In the genomic region with DNA sequence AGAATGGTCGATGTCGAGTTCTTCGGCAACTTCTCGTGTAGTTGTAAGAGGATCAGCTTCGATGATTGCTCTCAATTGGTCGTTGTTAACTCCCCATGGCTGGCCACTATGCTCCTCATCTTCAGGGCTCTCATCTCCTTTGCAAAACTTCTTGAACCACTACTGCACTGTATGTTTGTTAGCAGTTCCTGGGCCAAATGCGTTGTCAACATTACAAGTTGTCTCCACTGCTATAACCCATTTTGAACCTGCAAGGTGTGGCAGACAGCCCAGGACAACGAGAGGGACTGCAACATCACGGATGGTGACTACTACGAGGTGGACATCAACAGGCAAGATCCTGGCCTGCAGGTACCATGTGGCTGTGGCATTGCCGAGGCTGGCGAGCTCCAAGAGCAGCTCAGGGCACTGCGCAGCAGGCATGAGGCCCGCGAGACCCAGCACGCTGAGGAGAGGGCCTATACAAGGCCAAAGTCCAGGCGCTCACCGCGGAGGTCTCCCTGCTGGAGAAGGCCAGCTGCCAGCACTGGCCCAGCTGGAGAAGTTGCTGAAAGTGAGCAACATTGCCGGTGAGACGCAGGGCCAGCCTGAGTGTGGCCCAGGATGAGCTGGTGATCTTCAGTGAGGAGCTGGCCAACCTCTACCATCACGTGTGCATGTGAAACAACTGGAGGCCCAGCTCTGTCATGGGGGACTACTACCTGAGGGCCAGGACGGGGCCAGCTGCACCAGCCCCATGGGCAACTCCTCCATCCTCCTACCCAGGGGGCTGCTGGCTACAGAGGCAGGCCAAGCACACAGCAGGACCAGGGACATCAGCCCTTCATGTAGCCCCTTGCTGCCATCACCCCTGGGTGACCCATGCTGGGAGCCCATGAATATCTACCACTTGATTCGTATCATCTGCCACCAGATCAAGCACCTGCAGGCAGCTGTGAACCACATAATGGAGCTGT, we compare ENCODE assay signal across 1 cellular context.
TF ChIP-seq lines count a peak whose summit lies in the region.

No MANE protein-coding gene starts in this region.

TF ChIP-seq in HepG2, 621 proteins besides CTCF, POLR2A, EP300 and RAD21 (continued from another document and continues in another):
- TF ChIP-seq, protein P1, sequence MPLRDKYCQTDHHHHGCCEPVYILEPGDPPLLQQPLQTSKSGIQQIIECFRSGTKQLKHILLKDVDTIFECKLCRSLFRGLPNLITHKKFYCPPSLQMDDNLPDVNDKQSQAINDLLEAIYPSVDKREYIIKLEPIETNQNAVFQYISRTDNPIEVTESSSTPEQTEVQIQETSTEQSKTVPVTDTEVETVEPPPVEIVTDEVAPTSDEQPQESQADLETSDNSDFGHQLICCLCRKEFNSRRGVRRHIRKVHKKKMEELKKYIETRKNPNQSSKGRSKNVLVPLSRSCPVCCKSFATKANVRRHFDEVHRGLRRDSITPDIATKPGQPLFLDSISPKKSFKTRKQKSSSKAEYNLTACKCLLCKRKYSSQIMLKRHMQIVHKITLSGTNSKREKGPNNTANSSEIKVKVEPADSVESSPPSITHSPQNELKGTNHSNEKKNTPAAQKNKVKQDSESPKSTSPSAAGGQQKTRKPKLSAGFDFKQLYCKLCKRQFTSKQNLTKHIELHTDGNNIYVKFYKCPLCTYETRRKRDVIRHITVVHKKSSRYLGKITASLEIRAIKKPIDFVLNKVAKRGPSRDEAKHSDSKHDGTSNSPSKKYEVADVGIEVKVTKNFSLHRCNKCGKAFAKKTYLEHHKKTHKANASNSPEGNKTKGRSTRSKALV (CRISPR knock-in tag; IDR thresholded peaks at IDR 0.05), result peak; percentile 75; the same call in 1 of the 2 replicates
- TF ChIP-seq ZNF282 (IDR thresholded peaks at IDR 0.05; ENCODE audit: partially characterized antibody), result no peak
- TF ChIP-seq CENPX (CRISPR knock-in tag; IDR thresholded peaks at IDR 0.05), result no peak
- TF ChIP-seq, protein P2, sequence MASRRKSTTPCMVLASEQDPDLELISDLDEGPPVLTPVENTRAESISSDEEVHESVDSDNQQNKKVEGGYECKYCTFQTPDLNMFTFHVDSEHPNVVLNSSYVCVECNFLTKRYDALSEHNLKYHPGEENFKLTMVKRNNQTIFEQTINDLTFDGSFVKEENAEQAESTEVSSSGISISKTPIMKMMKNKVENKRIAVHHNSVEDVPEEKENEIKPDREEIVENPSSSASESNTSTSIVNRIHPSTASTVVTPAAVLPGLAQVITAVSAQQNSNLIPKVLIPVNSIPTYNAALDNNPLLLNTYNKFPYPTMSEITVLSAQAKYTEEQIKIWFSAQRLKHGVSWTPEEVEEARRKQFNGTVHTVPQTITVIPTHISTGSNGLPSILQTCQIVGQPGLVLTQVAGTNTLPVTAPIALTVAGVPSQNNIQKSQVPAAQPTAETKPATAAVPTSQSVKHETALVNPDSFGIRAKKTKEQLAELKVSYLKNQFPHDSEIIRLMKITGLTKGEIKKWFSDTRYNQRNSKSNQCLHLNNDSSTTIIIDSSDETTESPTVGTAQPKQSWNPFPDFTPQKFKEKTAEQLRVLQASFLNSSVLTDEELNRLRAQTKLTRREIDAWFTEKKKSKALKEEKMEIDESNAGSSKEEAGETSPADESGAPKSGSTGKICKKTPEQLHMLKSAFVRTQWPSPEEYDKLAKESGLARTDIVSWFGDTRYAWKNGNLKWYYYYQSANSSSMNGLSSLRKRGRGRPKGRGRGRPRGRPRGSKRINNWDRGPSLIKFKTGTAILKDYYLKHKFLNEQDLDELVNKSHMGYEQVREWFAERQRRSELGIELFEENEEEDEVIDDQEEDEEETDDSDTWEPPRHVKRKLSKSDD (CRISPR knock-in tag; IDR thresholded peaks at IDR 0.05; ENCODE audit: low read depth), result peak; percentile 81; the same call in 1 of the 2 replicates
- TF ChIP-seq ZNF572 (CRISPR knock-in tag; IDR thresholded peaks at IDR 0.05), result 0 out of 2 replicates have a peak, but pooled peaks have one; percentile 40
- no peak for TF ChIP-seq ZNF10 (CRISPR knock-in tag; IDR thresholded peaks at IDR 0.05; ENCODE audit: borderline replicate concordance, low read depth)
- no peak for TF ChIP-seq NCOA5 (CRISPR knock-in tag; IDR thresholded peaks at IDR 0.05)
- peak; percentile 76 for TF ChIP-seq RXRA (CRISPR knock-in tag; IDR thresholded peaks at IDR 0.05)
- no peak for TF ChIP-seq HMG20B (CRISPR knock-in tag; conservative IDR thresholded peaks at IDR 0.05)
- TF ChIP-seq SP5 (CRISPR knock-in tag; IDR thresholded peaks at IDR 0.05; ENCODE audit: borderline replicate concordance, low read depth), result no peak
- TF ChIP-seq, protein P3, sequence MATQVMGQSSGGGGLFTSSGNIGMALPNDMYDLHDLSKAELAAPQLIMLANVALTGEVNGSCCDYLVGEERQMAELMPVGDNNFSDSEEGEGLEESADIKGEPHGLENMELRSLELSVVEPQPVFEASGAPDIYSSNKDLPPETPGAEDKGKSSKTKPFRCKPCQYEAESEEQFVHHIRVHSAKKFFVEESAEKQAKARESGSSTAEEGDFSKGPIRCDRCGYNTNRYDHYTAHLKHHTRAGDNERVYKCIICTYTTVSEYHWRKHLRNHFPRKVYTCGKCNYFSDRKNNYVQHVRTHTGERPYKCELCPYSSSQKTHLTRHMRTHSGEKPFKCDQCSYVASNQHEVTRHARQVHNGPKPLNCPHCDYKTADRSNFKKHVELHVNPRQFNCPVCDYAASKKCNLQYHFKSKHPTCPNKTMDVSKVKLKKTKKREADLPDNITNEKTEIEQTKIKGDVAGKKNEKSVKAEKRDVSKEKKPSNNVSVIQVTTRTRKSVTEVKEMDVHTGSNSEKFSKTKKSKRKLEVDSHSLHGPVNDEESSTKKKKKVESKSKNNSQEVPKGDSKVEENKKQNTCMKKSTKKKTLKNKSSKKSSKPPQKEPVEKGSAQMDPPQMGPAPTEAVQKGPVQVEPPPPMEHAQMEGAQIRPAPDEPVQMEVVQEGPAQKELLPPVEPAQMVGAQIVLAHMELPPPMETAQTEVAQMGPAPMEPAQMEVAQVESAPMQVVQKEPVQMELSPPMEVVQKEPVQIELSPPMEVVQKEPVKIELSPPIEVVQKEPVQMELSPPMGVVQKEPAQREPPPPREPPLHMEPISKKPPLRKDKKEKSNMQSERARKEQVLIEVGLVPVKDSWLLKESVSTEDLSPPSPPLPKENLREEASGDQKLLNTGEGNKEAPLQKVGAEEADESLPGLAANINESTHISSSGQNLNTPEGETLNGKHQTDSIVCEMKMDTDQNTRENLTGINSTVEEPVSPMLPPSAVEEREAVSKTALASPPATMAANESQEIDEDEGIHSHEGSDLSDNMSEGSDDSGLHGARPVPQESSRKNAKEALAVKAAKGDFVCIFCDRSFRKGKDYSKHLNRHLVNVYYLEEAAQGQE (IDR thresholded peaks at IDR 0.05; ENCODE audit: borderline replicate concordance in 1 of 2, low read depth in 1 of 2, low read length in 2 of 2), result no peak
- TF ChIP-seq NR2F1 (CRISPR knock-in tag; IDR thresholded peaks at IDR 0.05), result no peak
- no peak for TF ChIP-seq NR1H2 (CRISPR knock-in tag; IDR thresholded peaks at IDR 0.05; ENCODE audit: borderline replicate concordance, low read depth)
- peak; percentile 95 for TF ChIP-seq ZBTB7A (CRISPR knock-in tag; IDR thresholded peaks at IDR 0.05)
- TF ChIP-seq ZNF629 (CRISPR knock-in tag; conservative IDR thresholded peaks at IDR 0.05), result 0 out of 2 replicates have a peak, but pooled peaks have one; percentile 48
- TF ChIP-seq, protein P4, sequence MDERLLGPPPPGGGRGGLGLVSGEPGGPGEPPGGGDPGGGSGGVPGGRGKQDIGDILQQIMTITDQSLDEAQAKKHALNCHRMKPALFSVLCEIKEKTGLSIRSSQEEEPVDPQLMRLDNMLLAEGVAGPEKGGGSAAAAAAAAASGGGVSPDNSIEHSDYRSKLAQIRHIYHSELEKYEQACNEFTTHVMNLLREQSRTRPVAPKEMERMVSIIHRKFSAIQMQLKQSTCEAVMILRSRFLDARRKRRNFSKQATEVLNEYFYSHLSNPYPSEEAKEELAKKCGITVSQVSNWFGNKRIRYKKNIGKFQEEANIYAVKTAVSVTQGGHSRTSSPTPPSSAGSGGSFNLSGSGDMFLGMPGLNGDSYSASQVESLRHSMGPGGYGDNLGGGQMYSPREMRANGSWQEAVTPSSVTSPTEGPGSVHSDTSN (CRISPR knock-in tag; IDR thresholded peaks at IDR 0.05), result peak; percentile 26; the same call in 1 of the 2 replicates
- TF ChIP-seq TARDBP (CRISPR knock-in tag; IDR thresholded peaks at IDR 0.05), result 0 out of 2 replicates have a peak, but pooled peaks have one; percentile 36
- no peak for TF ChIP-seq HNRNPUL1 (IDR thresholded peaks at IDR 0.05; ENCODE audit: low read depth, low read length)
- TF ChIP-seq, protein P5, sequence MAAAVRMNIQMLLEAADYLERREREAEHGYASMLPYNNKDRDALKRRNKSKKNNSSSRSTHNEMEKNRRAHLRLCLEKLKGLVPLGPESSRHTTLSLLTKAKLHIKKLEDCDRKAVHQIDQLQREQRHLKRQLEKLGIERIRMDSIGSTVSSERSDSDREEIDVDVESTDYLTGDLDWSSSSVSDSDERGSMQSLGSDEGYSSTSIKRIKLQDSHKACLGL (CRISPR knock-in tag; IDR thresholded peaks at IDR 0.05), result peak; percentile 91
- TF ChIP-seq HNRNPLL (IDR thresholded peaks at IDR 0.05; ENCODE audit: low read depth, low read length, poor library complexity, severe bottlenecking), result peak; percentile 45
- TF ChIP-seq, protein P6, sequence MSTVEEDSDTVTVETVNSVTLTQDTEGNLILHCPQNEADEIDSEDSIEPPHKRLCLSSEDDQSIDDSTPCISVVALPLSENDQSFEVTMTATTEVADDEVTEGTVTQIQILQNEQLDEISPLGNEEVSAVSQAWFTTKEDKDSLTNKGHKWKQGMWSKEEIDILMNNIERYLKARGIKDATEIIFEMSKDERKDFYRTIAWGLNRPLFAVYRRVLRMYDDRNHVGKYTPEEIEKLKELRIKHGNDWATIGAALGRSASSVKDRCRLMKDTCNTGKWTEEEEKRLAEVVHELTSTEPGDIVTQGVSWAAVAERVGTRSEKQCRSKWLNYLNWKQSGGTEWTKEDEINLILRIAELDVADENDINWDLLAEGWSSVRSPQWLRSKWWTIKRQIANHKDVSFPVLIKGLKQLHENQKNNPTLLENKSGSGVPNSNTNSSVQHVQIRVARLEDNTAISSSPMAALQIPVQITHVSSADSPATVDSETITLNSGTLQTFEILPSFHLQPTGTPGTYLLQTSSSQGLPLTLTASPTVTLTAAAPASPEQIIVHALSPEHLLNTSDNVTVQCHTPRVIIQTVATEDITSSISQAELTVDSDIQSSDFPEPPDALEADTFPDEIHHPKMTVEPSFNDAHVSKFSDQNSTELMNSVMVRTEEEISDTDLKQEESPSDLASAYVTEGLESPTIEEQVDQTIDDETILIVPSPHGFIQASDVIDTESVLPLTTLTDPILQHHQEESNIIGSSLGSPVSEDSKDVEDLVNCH (CRISPR knock-in tag; IDR thresholded peaks at IDR 0.05), result no peak
- TF ChIP-seq JDP2 (CRISPR knock-in tag; IDR thresholded peaks at IDR 0.05; ENCODE audit: borderline replicate concordance), result no peak
- TF ChIP-seq, protein P7, sequence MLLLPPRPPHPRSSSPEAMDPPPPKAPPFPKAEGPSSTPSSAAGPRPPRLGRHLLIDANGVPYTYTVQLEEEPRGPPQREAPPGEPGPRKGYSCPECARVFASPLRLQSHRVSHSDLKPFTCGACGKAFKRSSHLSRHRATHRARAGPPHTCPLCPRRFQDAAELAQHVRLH (CRISPR knock-in tag; IDR thresholded peaks at IDR 0.05; ENCODE audit: borderline replicate concordance, low read depth), result no peak
- TF ChIP-seq HDAC1 (CRISPR knock-in tag; IDR thresholded peaks at IDR 0.05), result peak; percentile 70
- no peak for TF ChIP-seq POLR2AphosphoS2 (IDR thresholded peaks at IDR 0.05; ENCODE audit: low read depth, low read length)
- no peak for TF ChIP-seq PCBP2 (optimal IDR thresholded peaks at IDR 0.05; ENCODE audit: low read depth, low read length, poor library complexity, severe bottlenecking)
- 0 out of 2 replicates have a peak, but pooled peaks have one; percentile 41 for TF ChIP-seq CHD2 (IDR thresholded peaks at IDR 0.05; ENCODE audit: low read depth, low read length)
- peak; percentile 94 for TF ChIP-seq ZFY (CRISPR knock-in tag; IDR thresholded peaks at IDR 0.05)
- TF ChIP-seq PRPF4 (IDR thresholded peaks at IDR 0.05; ENCODE audit: low read depth, low read length, poor library complexity, severe bottlenecking), result no peak
- TF ChIP-seq KDM3A (CRISPR knock-in tag; IDR thresholded peaks at IDR 0.05; ENCODE audit: low read depth), result peak; percentile 66; the same call in 1 of the 2 replicates
- TF ChIP-seq ZFYVE20 (CRISPR knock-in tag; IDR thresholded peaks at IDR 0.05; ENCODE audit: borderline replicate concordance, low read depth), result 0 out of 2 replicates have a peak, but pooled peaks have one; percentile 34
- TF ChIP-seq SNAPC2 (CRISPR knock-in tag; IDR thresholded peaks at IDR 0.05), result no peak
- TF ChIP-seq ZNF563 (CRISPR knock-in tag; IDR thresholded peaks at IDR 0.05), result peak; percentile 81; the same call in 1 of the 2 replicates
- TF ChIP-seq, protein P8, sequence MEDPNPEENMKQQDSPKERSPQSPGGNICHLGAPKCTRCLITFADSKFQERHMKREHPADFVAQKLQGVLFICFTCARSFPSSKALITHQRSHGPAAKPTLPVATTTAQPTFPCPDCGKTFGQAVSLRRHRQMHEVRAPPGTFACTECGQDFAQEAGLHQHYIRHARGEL (CRISPR knock-in tag; IDR thresholded peaks at IDR 0.05), result peak; percentile 74; the same call in 1 of the 2 replicates
- no peak for TF ChIP-seq NR3C1 (CRISPR knock-in tag; IDR thresholded peaks at IDR 0.05)
- TF ChIP-seq MED1 (CRISPR knock-in tag; IDR thresholded peaks at IDR 0.05), result peak; percentile 54
- TF ChIP-seq, protein P9, sequence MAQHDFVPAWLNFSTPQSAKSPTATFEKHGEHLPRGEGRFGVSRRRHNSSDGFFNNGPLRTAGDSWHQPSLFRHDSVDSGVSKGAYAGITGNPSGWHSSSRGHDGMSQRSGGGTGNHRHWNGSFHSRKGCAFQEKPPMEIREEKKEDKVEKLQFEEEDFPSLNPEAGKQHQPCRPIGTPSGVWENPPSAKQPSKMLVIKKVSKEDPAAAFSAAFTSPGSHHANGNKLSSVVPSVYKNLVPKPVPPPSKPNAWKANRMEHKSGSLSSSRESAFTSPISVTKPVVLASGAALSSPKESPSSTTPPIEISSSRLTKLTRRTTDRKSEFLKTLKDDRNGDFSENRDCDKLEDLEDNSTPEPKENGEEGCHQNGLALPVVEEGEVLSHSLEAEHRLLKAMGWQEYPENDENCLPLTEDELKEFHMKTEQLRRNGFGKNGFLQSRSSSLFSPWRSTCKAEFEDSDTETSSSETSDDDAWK (CRISPR knock-in tag; IDR thresholded peaks at IDR 0.05), result no peak
- no peak for TF ChIP-seq MED13 (CRISPR knock-in tag; IDR thresholded peaks at IDR 0.05)
- peak; percentile 89 for TF ChIP-seq RNF2 (conservative IDR thresholded peaks at IDR 0.05; ENCODE audit: low read depth)
- TF ChIP-seq, protein P10, sequence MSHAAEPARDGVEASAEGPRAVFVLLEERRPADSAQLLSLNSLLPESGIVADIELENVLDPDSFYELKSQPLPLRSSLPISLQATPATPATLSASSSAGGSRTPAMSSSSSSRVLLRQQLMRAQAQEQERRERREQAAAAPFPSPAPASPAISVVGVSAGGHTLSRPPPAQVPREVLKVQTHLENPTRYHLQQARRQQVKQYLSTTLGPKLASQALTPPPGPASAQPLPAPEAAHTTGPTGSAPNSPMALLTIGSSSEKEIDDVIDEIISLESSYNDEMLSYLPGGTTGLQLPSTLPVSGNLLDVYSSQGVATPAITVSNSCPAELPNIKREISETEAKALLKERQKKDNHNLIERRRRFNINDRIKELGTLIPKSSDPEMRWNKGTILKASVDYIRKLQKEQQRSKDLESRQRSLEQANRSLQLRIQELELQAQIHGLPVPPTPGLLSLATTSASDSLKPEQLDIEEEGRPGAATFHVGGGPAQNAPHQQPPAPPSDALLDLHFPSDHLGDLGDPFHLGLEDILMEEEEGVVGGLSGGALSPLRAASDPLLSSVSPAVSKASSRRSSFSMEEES (CRISPR knock-in tag; IDR thresholded peaks at IDR 0.05), result peak; percentile 60; the same call in 1 of the 2 replicates
- TF ChIP-seq NFRKB (IDR thresholded peaks at IDR 0.05), result no peak
- TF ChIP-seq HNRNPL (IDR thresholded peaks at IDR 0.05; ENCODE audit: low read depth, low read length), result peak; percentile 92
- no peak for TF ChIP-seq HHEX (CRISPR knock-in tag; IDR thresholded peaks at IDR 0.05)
